8 cellular contexts compared by ENCODE assay signal in the genomic region with DNA sequence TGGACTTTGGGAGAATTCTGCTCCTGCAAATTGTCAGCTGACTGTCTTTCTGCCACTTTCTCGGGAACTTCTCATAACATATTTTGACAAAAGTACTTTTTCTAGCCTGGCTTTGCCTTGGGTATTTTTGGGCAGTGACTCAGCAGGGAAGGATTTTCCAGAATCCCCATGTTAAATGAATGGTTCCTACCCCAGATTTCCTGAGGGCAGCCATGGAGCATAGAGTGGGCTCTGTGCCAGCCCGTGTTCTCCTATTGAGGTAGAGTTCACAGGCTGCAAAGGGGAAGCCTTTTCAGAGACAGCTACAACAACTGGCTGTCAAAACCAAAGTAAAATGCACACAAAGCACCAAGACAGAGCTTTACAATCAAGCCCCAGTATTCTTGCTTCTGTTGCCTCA. TPM values are rescaled to one million over a fixed set of nuclear protein-coding genes. Genes with fewer than 3 reads are reported as not detected.
DNase-seq lines count a peak whose midpoint lies in the region; ATAC-seq and TF ChIP-seq lines count a peak whose summit lies in the region.
"Had no signal": no experiment of that assay in that cellular context is flagged by ENCODE, and none has a peak within 500 bp of the region (broad histone marks: within the 10 kb centered on the region; RNA-seq: fewer than 3 reads in every experiment).

No MANE protein-coding gene starts in this region.

- H3K36me3 Mint-ChIP-seq in activated naive CD8-positive, alpha-beta T cell treated with anti-CD3 and anti-CD28 coated beads for 36 hours = peaks cover 32% of the 10 kb centered on the region

- H3K27me3 ChIP-seq in Karpas-422 (ENCODE audit: low read length) (no peaks in the 10 kb centered on the region), heart left ventricle (no peaks in the 10 kb centered on the region), subcutaneous abdominal adipose tissue (ENCODE audit: control insufficient read depth in 5 of 5, insufficient read depth in 4 of 5, low read length in 5 of 5) (no peaks in the 10 kb centered on the region)

- no peaks in the 10 kb centered on the region for H3K9me2 ChIP-seq in Karpas-422 (replicated peaks; ENCODE audit: insufficient read depth, low read length)

- intact Hi-C loops in heart left ventricle (cut with DNase I) = no loop called here

- H3K36me3 ChIP-seq in Karpas-422 (ENCODE audit: insufficient read depth, low read length) (peaks cover 78% of the 10 kb centered on the region), heart left ventricle (peaks cover 0 to 90% (median 60%) of the 10 kb centered on the region in 9 donors), subcutaneous abdominal adipose tissue (ENCODE audit: control insufficient read depth in 5 of 5, insufficient read depth in 5 of 5, low read length in 5 of 5) (peaks cover 4 to 54% (median 31%) of the 10 kb centered on the region in 5 donors)

- no peak for TF ChIP-seq CTCF in heart left ventricle (IDR thresholded peaks at IDR 0.05)

- H3K9ac ChIP-seq in Karpas-422 (ENCODE audit: low read length) (no peak overlapping the region), subcutaneous abdominal adipose tissue (ENCODE audit: low read length in 5 of 5) (no peak overlapping the region)

- peak overlapping the region; percentile 54 for H3K27ac Mint-ChIP-seq in activated naive CD8-positive, alpha-beta T cell treated with anti-CD3 and anti-CD28 coated beads for 36 hours

- no peak overlapping the region for H2AFZ ChIP-seq in Karpas-422 (ENCODE audit: low read length)

- H3K27me3 Mint-ChIP-seq in activated naive CD8-positive, alpha-beta T cell treated with anti-CD3 and anti-CD28 coated beads for 36 hours = no peaks in the 10 kb centered on the region

- H3K9me3 ChIP-seq in Karpas-422 (ENCODE audit: low read length) (no peaks in the 10 kb centered on the region), heart left ventricle (no peaks in the 10 kb centered on the region), subcutaneous abdominal adipose tissue (ENCODE audit: control insufficient read depth in 5 of 5, low read length in 5 of 5) (no peaks in the 10 kb centered on the region)

- H3K9me3 Mint-ChIP-seq in activated naive CD8-positive, alpha-beta T cell treated with anti-CD3 and anti-CD28 coated beads for 36 hours = no peaks in the 10 kb centered on the region

- DNase-seq in Karpas-422 = no peak
- no peak for DNase-seq in activated naive CD8-positive, alpha-beta T cell treated with anti-CD3 and anti-CD28 coated beads for 36 hours
- peak; percentile 40 to 69 (median 53) for DNase-seq in heart left ventricle

- peaks cover 47% of the 10 kb centered on the region for H3K4me1 ChIP-seq in Karpas-422 (ENCODE audit: low read length)
- peaks cover 0 to 53% (median 3%) of the 10 kb centered on the region in 12 donors for H3K4me1 ChIP-seq in heart left ventricle
- peaks cover 5 to 39% (median 34%) of the 10 kb centered on the region in 5 donors for H3K4me1 ChIP-seq in subcutaneous abdominal adipose tissue (ENCODE audit: control insufficient read depth in 5 of 5, insufficient read depth in 5 of 5, low read length in 5 of 5)

- no peak for TF ChIP-seq POLR2A in heart left ventricle (IDR thresholded peaks at IDR 0.05)

- H3K4me3 Mint-ChIP-seq in activated naive CD8-positive, alpha-beta T cell treated with anti-CD3 and anti-CD28 coated beads for 36 hours = no peak overlapping the region

- no peak overlapping the region for H3K4me2 ChIP-seq in Karpas-422 (ENCODE audit: low read depth, low read length, poor library complexity, severe bottlenecking)

- peaks cover 30% of the 10 kb centered on the region for H3K4me1 Mint-ChIP-seq in activated naive CD8-positive, alpha-beta T cell treated with anti-CD3 and anti-CD28 coated beads for 36 hours

- H3K4me3 ChIP-seq in Karpas-422 (ENCODE audit: low read length) (no peak overlapping the region), heart left ventricle (no peak overlapping the region), subcutaneous abdominal adipose tissue (ENCODE audit: low read depth in 1 of 5, low read length in 5 of 5) (no peak overlapping the region)

- WGBS in heart left ventricle, 4 donors = 55 to 70% (median 65%) methylated on average over 2 of the region's 2 CpGs

- peak in 2 of 4 donors; percentile 50 to 53 for ATAC-seq in heart left ventricle
- no peak for ATAC-seq in HG03442 (IDR thresholded peaks at IDR 0.05; ENCODE audit: unreplicated experiment)
- no peak for ATAC-seq in HG03175 (IDR thresholded peaks at IDR 0.05; ENCODE audit: unreplicated experiment)
- ATAC-seq in GM18873 (IDR thresholded peaks at IDR 0.05; ENCODE audit: low FRiP score, unreplicated experiment) = no peak

- H3K79me2 ChIP-seq in Karpas-422 (ENCODE audit: low read length) = peaks cover 33% of the 10 kb centered on the region

- H4K20me1 ChIP-seq in Karpas-422 (ENCODE audit: insufficient read depth, low read depth, low read length) = no peaks in the 10 kb centered on the region

- H3K27ac ChIP-seq in Karpas-422 (ENCODE audit: low read length) = peak overlapping the region; percentile 92
- H3K27ac ChIP-seq in heart left ventricle = peak overlapping the region in 5 of 12 donors; percentile 24 to 52 (median 39)
- peak overlapping the region; percentile 59 for H3K27ac ChIP-seq in subcutaneous abdominal adipose tissue (ENCODE audit: low read depth, low read length)
- H3K27ac ChIP-seq: HL-60 had no signal

RNA-seq across cellular contexts. Expression of a gene that starts 59.8 kb away (rescaled TPM):
- total RNA-seq in Karpas-422 (2014; rRNA removed; shearing (Covaris generic); ENCODE audit: low replicate concordance) = not detected in 2 replicates
- total RNA-seq in activated naive CD8-positive, alpha-beta T cell treated with anti-CD3 and anti-CD28 coated beads for 36 hours = not detected
- 1 to 10 TPM in 2 of 9 donors, under 1 TPM in 2, not detected in 5; 0.15 to 5.9 (median 1.7) TPM for total RNA-seq in heart left ventricle
- not detected for polyA plus RNA-seq in heart left ventricle

Comparison
In these comparisons a context has a peak if more than half of its experiments do, and no peak if none do; other contexts are left out.
1. DNase-seq: peak in heart left ventricle (5 of 5); none in Karpas-422 (single experiment) and activated naive CD8-positive, alpha-beta T cell treated with anti-CD3 and anti-CD28 coated beads for 36 hours (single experiment).